Comparison of ENCODE assay signal across 13 cellular contexts in genomic region chr2:55875434-55876135, GRCh38. TPM values are rescaled to one million over a fixed set of nuclear protein-coding genes. Genes with fewer than 3 reads are reported as not detected.
DNase-seq lines count a peak whose midpoint lies in the region; ATAC-seq, FAIRE-seq and TF ChIP-seq lines count a peak whose summit lies in the region.
"Had no signal": no experiment of that assay in that cellular context is flagged by ENCODE, and none has a peak within 500 bp of the region (broad histone marks: within the 10 kb centered on the region; RNA-seq: fewer than 3 reads in every experiment).

No MANE protein-coding gene starts in this region.

- intact Hi-C loops in adrenal gland (cut with DNase I), result no loop called here

- no peak overlapping the region for H3K9ac ChIP-seq in smooth muscle cell (ENCODE audit: low read depth)

- TF ChIP-seq POLR2A in adrenal gland (IDR thresholded peaks at IDR 0.05), result no peak

- H3K4me2 ChIP-seq in smooth muscle cell, result peak overlapping the region; percentile 14

- H3K36me3 ChIP-seq in brain microvascular endothelial cell (replicated peaks) (peaks cover under 1% of the 10 kb centered on the region), smooth muscle cell (ENCODE audit: low read depth) (no peaks in the 10 kb centered on the region), adrenal gland (replicated peaks in 1 of 2) (no peaks in the 10 kb centered on the region)

- H2AFZ ChIP-seq in smooth muscle cell (ENCODE audit: low read depth), result no peak overlapping the region

- no peaks in the 10 kb centered on the region for H3F3A ChIP-seq in smooth muscle cell (ENCODE audit: low read depth)

- ATAC-seq in GM19463 (IDR thresholded peaks at IDR 0.05; ENCODE audit: unreplicated experiment), result peak; percentile 69
- ATAC-seq in HG03442 (IDR thresholded peaks at IDR 0.05; ENCODE audit: unreplicated experiment), result peak; percentile 41
- ATAC-seq in GM21737 (IDR thresholded peaks at IDR 0.05; ENCODE audit: unreplicated experiment), result no peak
- ATAC-seq in GM19455 (IDR thresholded peaks at IDR 0.05; ENCODE audit: unreplicated experiment), result no peak
- ATAC-seq: HCT116, K562 had no signal

- in situ Hi-C loops in brain microvascular endothelial cell (cut with HindIII; ENCODE audit: low pct_ligation_motif_present, low sequenced_read_pairs), result no loop called here

- no peaks in the 10 kb centered on the region for H3K79me2 ChIP-seq in smooth muscle cell (ENCODE audit: low read depth)

- TF ChIP-seq CTCF in brain microvascular endothelial cell (IDR thresholded peaks at IDR 0.05; ENCODE audit: low read depth, low read length, missing control alignments), result no peak
- no peak for TF ChIP-seq CTCF in smooth muscle cell (IDR thresholded peaks at IDR 0.05; ENCODE audit: borderline replicate concordance, insufficient read depth, poor library complexity, severe bottlenecking)
- no peak for TF ChIP-seq CTCF in adrenal gland (IDR thresholded peaks at IDR 0.05)

- peak; percentile 61 for DNase-seq in brain microvascular endothelial cell
- no peak for DNase-seq in smooth muscle cell (lab: John Stamatoyannopoulos, UW; ENCODE audit: unreplicated experiment)
- DNase-seq in adrenal gland, result no peak
- no peak for DNase-seq in frontal cortex (ENCODE audit: low spot score in 2 of 2)
- DNase-seq: activated CD4-positive, alpha-beta T cell treated with anti-CD3 and anti-CD28 coated beads for 48 hours; activated naive CD4-positive, alpha-beta T cell treated with anti-CD3 and anti-CD28 coated beads for 36 hours; effector CD4-positive, alpha-beta T cell had no signal

- H3K4me1 ChIP-seq in smooth muscle cell (ENCODE audit: low read depth) (no peaks in the 10 kb centered on the region), adrenal gland (replicated peaks in 1 of 2) (no peaks in the 10 kb centered on the region)

- H4K20me1 ChIP-seq in smooth muscle cell (ENCODE audit: low read depth), result no peaks in the 10 kb centered on the region

- no peaks in the 10 kb centered on the region for H3K9me3 ChIP-seq in smooth muscle cell (replicated peaks; ENCODE audit: low read depth)
- H3K9me3 ChIP-seq in adrenal gland (replicated peaks in 1 of 3), result no peaks in the 10 kb centered on the region

- H3K4me3 ChIP-seq in brain microvascular endothelial cell (ENCODE audit: low read depth, low read length) (no peak overlapping the region), smooth muscle cell (no peak overlapping the region), adrenal gland (no peak overlapping the region)
- H3K4me3 ChIP-seq: K562 had no signal

- no peak for FAIRE-seq in frontal cortex (lab: Jason Lieb, UNC)
- FAIRE-seq: K562 had no signal

- 83% methylated on average over 4 of the region's 4 CpGs for WGBS in smooth muscle cell (ENCODE audit: low lambda C conversion rate)
- 46 to 68% (median 63%) methylated on average over 4 of the region's 4 CpGs for WGBS in adrenal gland, 4 donors

- no peaks in the 10 kb centered on the region for H3K27me3 ChIP-seq in brain microvascular endothelial cell (replicated peaks)
- H3K27me3 ChIP-seq in smooth muscle cell (ENCODE audit: low read depth), result no peaks in the 10 kb centered on the region
- no peaks in the 10 kb centered on the region for H3K27me3 ChIP-seq in adrenal gland

- H3K27ac ChIP-seq in brain microvascular endothelial cell (peak overlapping the region; percentile 43), smooth muscle cell (ENCODE audit: low read depth) (no peak overlapping the region), adrenal gland (no peak overlapping the region)

RNA-seq across cellular contexts. Expression of gene EFEMP1, which starts 48.0 kb away (rescaled TPM):
- total RNA-seq in smooth muscle cell, result 28.3 and 35.8 TPM in 2 replicates
- polyA plus RNA-seq in smooth muscle cell, result 17.1 and 19.2 TPM in 2 replicates
- total RNA-seq in adrenal gland, result 100 to 1,000 TPM in 6 of 8 donors, 10 to 100 TPM in 2; 52.3 to 430 (median 219) TPM
- 100 to 1,000 TPM in 1 of 3 donors, 10 to 100 TPM in 2; 44.8 to 130 (median 63.9) TPM for polyA plus RNA-seq in adrenal gland
- 7.3 TPM for total RNA-seq in frontal cortex
- total RNA-seq: activated naive CD4-positive, alpha-beta T cell treated with anti-CD3 and anti-CD28 coated beads for 36 hours had no signal

Comparison
In these comparisons a context has a peak if more than half of its experiments do, and no peak if none do; other contexts are left out.
1. ATAC-seq: peak in GM19463 (single experiment) and HG03442 (single experiment); none in GM21737 (single experiment) and GM19455 (single experiment).